In genomic region chr5:16700081-16700480, GRCh38 we compare ENCODE assay signal across 15 cellular contexts.
DNase-seq lines count a peak whose midpoint lies in the region; ATAC-seq and TF ChIP-seq lines count a peak whose summit lies in the region.
"Had no signal": no experiment of that assay in that cellular context is flagged by ENCODE, and none has a peak within 500 bp of the region (broad histone marks: within the 10 kb centered on the region; RNA-seq: fewer than 3 reads in every experiment).

No MANE protein-coding gene starts in this region.

- no peaks in the 10 kb centered on the region for H3K9me2 ChIP-seq in GM23338 (ENCODE audit: insufficient read depth)

- H3K27ac Mint-ChIP-seq in GM23338 = no peak overlapping the region
- peak overlapping the region; percentile 48 for H3K27ac Mint-ChIP-seq in endodermal cell

- no peaks in the 10 kb centered on the region for H3K27me3 ChIP-seq in GM23338 (ENCODE audit: insufficient read depth)
- no peaks in the 10 kb centered on the region for H3K27me3 ChIP-seq in endodermal cell (ENCODE audit: control insufficient read depth, insufficient read depth, low read length, poor library complexity, severe bottlenecking)
- H3K27me3 ChIP-seq: BLaER1 had no signal

- H3K4me3 Mint-ChIP-seq in GM23338 (no peak overlapping the region), endodermal cell (no peak overlapping the region)
- H3K4me3 Mint-ChIP-seq: CD8-positive, alpha-beta memory T cell; H9 had no signal

- H3K27ac ChIP-seq in GM23338 (ENCODE audit: low read depth) (peak overlapping the region; percentile 55; the same call in 1 of the 2 replicates), angular gyrus (ENCODE audit: low read depth, low read length) (peak overlapping the region; percentile 2), endodermal cell (ENCODE audit: low read depth, low read length) (no peak overlapping the region)
- H3K27ac ChIP-seq: BLaER1 had no signal

- H3K4me1 Mint-ChIP-seq in GM23338 (peaks cover 33% of the 10 kb centered on the region), endodermal cell (no peaks in the 10 kb centered on the region)
- H3K4me1 Mint-ChIP-seq: CD8-positive, alpha-beta memory T cell had no signal

- 92 to 94% methylated on average over 5 to 8 of the region's 8 CpGs for WGBS in endodermal cell (ENCODE audit: insufficient coverage in 1 of 2, insufficient read length in 1 of 2), 2 experiments

- H3K4me2 ChIP-seq in GM23338 = no peak overlapping the region
- H3K4me2 ChIP-seq: BLaER1 had no signal

- H3K36me3 ChIP-seq in GM23338 (ENCODE audit: insufficient read depth) = peaks cover 55% of the 10 kb centered on the region
- peaks cover 92% of the 10 kb centered on the region for H3K36me3 ChIP-seq in endodermal cell (ENCODE audit: control insufficient read depth, insufficient read depth, low read length)
- H3K36me3 ChIP-seq: BLaER1 had no signal

- H3K9ac ChIP-seq in endodermal cell (ENCODE audit: extremely low read depth, low read length, poor library complexity, severe bottlenecking) = no peak overlapping the region
- H3K9ac ChIP-seq: BLaER1 had no signal

- peaks cover 30% of the 10 kb centered on the region for H4K20me1 ChIP-seq in GM23338 (replicated peaks; ENCODE audit: insufficient read depth)
- H4K20me1 ChIP-seq: BLaER1 had no signal

- H3K4me1 ChIP-seq in GM23338 (ENCODE audit: insufficient read depth) (peaks cover 34% of the 10 kb centered on the region), endodermal cell (ENCODE audit: control insufficient read depth, insufficient read depth, low read length) (no peaks in the 10 kb centered on the region)
- H3K4me1 ChIP-seq: BLaER1, Caco-2 had no signal

- TF ChIP-seq CTCF in GM23338 (conservative IDR thresholded peaks at IDR 0.05; ENCODE audit: low read depth in 2 of 2) (no peak), endodermal cell (conservative IDR thresholded peaks at IDR 0.05) (no peak)

- H3K27me3 Mint-ChIP-seq in GM23338 (ENCODE audit: insufficient read depth, low read depth, poor library complexity) = peaks cover 19% of the 10 kb centered on the region
- H3K27me3 Mint-ChIP-seq in endodermal cell (ENCODE audit: insufficient read depth) = no peaks in the 10 kb centered on the region
- H3K27me3 Mint-ChIP-seq: CD8-positive, alpha-beta memory T cell had no signal

- H2AFZ ChIP-seq in GM23338 = no peak overlapping the region

- H3K4me3 ChIP-seq in GM23338 = no peak overlapping the region
- no peak overlapping the region for H3K4me3 ChIP-seq in endodermal cell (ENCODE audit: low read length)
- H3K4me3 ChIP-seq: BLaER1 had no signal

- ATAC-seq in GM23338 (no peak), HG02763 (IDR thresholded peaks at IDR 0.05; ENCODE audit: unreplicated experiment) (no peak)

- H3K36me3 Mint-ChIP-seq in GM23338 (ENCODE audit: low read depth) = peaks cover 99% of the 10 kb centered on the region
- peaks cover 87% of the 10 kb centered on the region for H3K36me3 Mint-ChIP-seq in endodermal cell (ENCODE audit: low read depth)
- H3K36me3 Mint-ChIP-seq: CD8-positive, alpha-beta memory T cell had no signal

- no peaks in the 10 kb centered on the region for H3K9me3 ChIP-seq in endodermal cell (ENCODE audit: control insufficient read depth, low read length)
- H3K9me3 ChIP-seq: BLaER1, Caco-2 had no signal

- DNase-seq in GM23338 (ENCODE audit: low spot score) = no peak
- no peak for DNase-seq in endodermal cell
- DNase-seq in pulmonary artery endothelial cell (ENCODE audit: low read depth, low spot score) = peak; percentile 19
- no peak for DNase-seq in NCI-H1694 treated with DMSO at 0.1 percent for 48 hours (lab: John Stamatoyannopoulos, UW)
- DNase-seq in RKO (ENCODE audit: low spot score) = no peak
- no peak for DNase-seq in epidermal melanocyte (ENCODE audit: insufficient read length, low spot score)
- DNase-seq: 8988T; AML-193; Caco-2; CD8-positive, alpha-beta memory T cell; GOT3; H9 had no signal

- H3K9me3 Mint-ChIP-seq in GM23338 = no peaks in the 10 kb centered on the region
- no peaks in the 10 kb centered on the region for H3K9me3 Mint-ChIP-seq in endodermal cell

- H3F3A ChIP-seq in GM23338 (replicated peaks; ENCODE audit: low read depth) = peaks cover 25% of the 10 kb centered on the region; the same call in 1 of the 2 replicates

- H3K79me2 ChIP-seq in GM23338 (replicated peaks; ENCODE audit: insufficient read depth) = peaks cover 81% of the 10 kb centered on the region

TF ChIP-seq in GM23338, 12 proteins besides CTCF, POLR2A, EP300 and RAD21 (continues in another document):
- TF ChIP-seq EZH2phosphoT487 (IDR thresholded peaks at IDR 0.05; ENCODE audit: unreplicated experiment) (no peak), CREB1 (CRISPR knock-in tag; IDR thresholded peaks at IDR 0.05; ENCODE audit: low read depth) (no peak), ETS1 (IDR thresholded peaks at IDR 0.05) (no peak), ZNF462 (CRISPR knock-in tag; IDR thresholded peaks at IDR 0.05) (no peak), ZNF114 (CRISPR knock-in tag; IDR thresholded peaks at IDR 0.05) (no peak)
